ENCODE assay signal across 18 cellular contexts in genomic region chr16:75024182-75024581, GRCh38. TPM values are rescaled to one million over a fixed set of nuclear protein-coding genes. Genes with fewer than 3 reads are reported as not detected.
DNase-seq lines count a peak whose midpoint lies in the region; ATAC-seq and TF ChIP-seq lines count a peak whose summit lies in the region.
"Had no signal": no experiment of that assay in that cellular context is flagged by ENCODE, and none has a peak within 500 bp of the region (broad histone marks: within the 10 kb centered on the region; RNA-seq: fewer than 3 reads in every experiment).

No MANE protein-coding gene starts in this region.

- no peak for DNase-seq in activated CD8-positive, alpha-beta T cell treated with anti-CD3 and anti-CD28 coated beads for 36 hours
- DNase-seq in activated CD8-positive, alpha-beta T cell treated with anti-CD3 and anti-CD28 coated beads, Interleukin-2, amount 10 ng/mL, durations not matched to agents 7 days and 5 days, result no peak
- no peak for DNase-seq in activated T-helper 1 cell treated with anti-CD3 and anti-CD28 coated beads, Interleukin-12 subunit alpha, Interleukin-12 subunit beta, Interleukin-2, Interleukin-4 antibody, amounts not matched to agents 30 ng/mL and 10 ng/mL and 1 ng/mL, durations not matched to agents 14 hours and 24 hours and 36 hours (ENCODE audit: low spot score)
- DNase-seq in osteocyte (ENCODE audit: extremely low spot score, unreplicated experiment), result no peak
- DNase-seq in stomach, result no peak
- DNase-seq in NCI-H187 treated with DMSO at 0.1 percent for 48 hours (lab: John Stamatoyannopoulos, UW), result no peak
- no peak for DNase-seq in stimulated activated naive B cell treated with anti-CD40 and anti-IgM and Interleukin-4, amounts not matched to agents 10 μg/mL and 1 μg/mL and 100 μg/mL, for 72 hours
- DNase-seq: ACHN; activated T-cell treated with anti-CD3 and anti-CD28 coated beads, Interleukin-2, amount 50 U/mL, for 48 hours; COR-L47; NCI-H1105 treated with DMSO at 0.1 percent for 48 hours; NCI-H524 treated with DMSO at 0.1 percent for 48 hours; OCI-M1; SIG-M5; stimulated activated naive CD4-positive, alpha-beta T cell treated with Interleukin-2 at 50 U/mL for 16 hours had no signal

- CTCF ChIA-PET in activated CD8-positive, alpha-beta T cell treated with anti-CD3 and anti-CD28 coated beads for 36 hours (lab: Charles Lee), result no interaction called here
- CTCF ChIA-PET in activated CD8-positive, alpha-beta T cell treated with anti-CD3 and anti-CD28 coated beads, Interleukin-2, amount 10 ng/mL, durations not matched to agents 7 days and 5 days (lab: Charles Lee), result no interaction called here

- TF ChIP-seq EP300 in stomach (IDR thresholded peaks at IDR 0.05), result no peak

- H3K9me3 Mint-ChIP-seq in activated CD8-positive, alpha-beta T cell treated with anti-CD3 and anti-CD28 coated beads for 36 hours, result peaks cover 12% of the 10 kb centered on the region
- peaks cover 13% of the 10 kb centered on the region for H3K9me3 Mint-ChIP-seq in activated CD8-positive, alpha-beta T cell treated with anti-CD3 and anti-CD28 coated beads, Interleukin-2, amount 10 ng/mL, durations not matched to agents 7 days and 5 days (ENCODE audit: insufficient read depth)
- H3K9me3 Mint-ChIP-seq in activated T-helper 1 cell treated with anti-CD3 and anti-CD28 coated beads, Interleukin-12 subunit alpha, Interleukin-12 subunit beta, Interleukin-2, Interleukin-4 antibody, amounts not matched to agents 30 ng/mL and 10 ng/mL and 1 ng/mL, durations not matched to agents 14 hours and 24 hours and 36 hours, result peaks cover 34% of the 10 kb centered on the region
- H3K9me3 Mint-ChIP-seq in osteocyte (ENCODE audit: unreplicated experiment), result peaks cover 8% of the 10 kb centered on the region
- H3K9me3 Mint-ChIP-seq in stimulated activated naive B cell treated with anti-CD40 and anti-IgM and Interleukin-4, amounts not matched to agents 10 μg/mL and 1 μg/mL and 100 μg/mL, for 72 hours, result peaks cover 14 to 16% of the 10 kb centered on the region in 2 donors

- POLR2A ChIA-PET in activated CD8-positive, alpha-beta T cell treated with anti-CD3 and anti-CD28 coated beads for 36 hours (lab: Charles Lee), result no interaction called here
- POLR2A ChIA-PET in activated CD8-positive, alpha-beta T cell treated with anti-CD3 and anti-CD28 coated beads, Interleukin-2, amount 10 ng/mL, durations not matched to agents 7 days and 5 days (lab: Charles Lee), result interaction anchor here (0.6 kb wide), 1 partner anchor 26 kb away, joined by 5 read pairs; no protein-coding TSS in a partner anchor

- peaks cover 0 to 6% (median 0%) of the 10 kb centered on the region in 4 donors for H3K36me3 ChIP-seq in stomach

- intact Hi-C loops in activated CD8-positive, alpha-beta T cell treated with anti-CD3 and anti-CD28 coated beads for 36 hours (cut with micrococcal nuclease), result no loop called here
- intact Hi-C loops in activated T-helper 1 cell treated with anti-CD3 and anti-CD28 coated beads, Interleukin-12 subunit alpha, Interleukin-12 subunit beta, Interleukin-2, Interleukin-4 antibody, amounts not matched to agents 30 ng/mL and 10 ng/mL and 1 ng/mL, durations not matched to agents 14 hours and 24 hours and 36 hours (cut with micrococcal nuclease), result no loop called here
- intact Hi-C loops in stomach (cut with DNase I; ENCODE audit: low total_unique reads), result no loop called here

- H3K9me3 ChIP-seq in stomach, result peaks cover 0 to 13% (median 3%) of the 10 kb centered on the region in 4 donors

- ATAC-seq in activated CD8-positive, alpha-beta T cell treated with anti-CD3 and anti-CD28 coated beads for 36 hours, result no peak
- no peak for ATAC-seq in activated CD8-positive, alpha-beta T cell treated with anti-CD3 and anti-CD28 coated beads, Interleukin-2, amount 10 ng/mL, durations not matched to agents 7 days and 5 days
- peak; percentile 17 for ATAC-seq in GM21786 (IDR thresholded peaks at IDR 0.05; ENCODE audit: unreplicated experiment)
- ATAC-seq in stimulated activated naive B cell treated with anti-CD40 and anti-IgM and Interleukin-4, amounts not matched to agents 10 μg/mL and 1 μg/mL and 100 μg/mL, for 72 hours (replicated peaks), result no peak
- ATAC-seq: esophagus mucosa had no signal

- H3K27ac Mint-ChIP-seq in activated CD8-positive, alpha-beta T cell treated with anti-CD3 and anti-CD28 coated beads for 36 hours, result peak overlapping the region; percentile 3
- H3K27ac Mint-ChIP-seq in activated CD8-positive, alpha-beta T cell treated with anti-CD3 and anti-CD28 coated beads, Interleukin-2, amount 10 ng/mL, durations not matched to agents 7 days and 5 days, result no peak overlapping the region
- H3K27ac Mint-ChIP-seq in activated T-helper 1 cell treated with anti-CD3 and anti-CD28 coated beads, Interleukin-12 subunit alpha, Interleukin-12 subunit beta, Interleukin-2, Interleukin-4 antibody, amounts not matched to agents 30 ng/mL and 10 ng/mL and 1 ng/mL, durations not matched to agents 14 hours and 24 hours and 36 hours, result peak overlapping the region; percentile 62
- H3K27ac Mint-ChIP-seq in osteocyte (ENCODE audit: unreplicated experiment), result peak overlapping the region; percentile 39
- H3K27ac Mint-ChIP-seq in stimulated activated naive B cell treated with anti-CD40 and anti-IgM and Interleukin-4, amounts not matched to agents 10 μg/mL and 1 μg/mL and 100 μg/mL, for 72 hours, result no peak overlapping the region

- H3K4me3 Mint-ChIP-seq in activated CD8-positive, alpha-beta T cell treated with anti-CD3 and anti-CD28 coated beads for 36 hours, result no peak overlapping the region
- no peak overlapping the region for H3K4me3 Mint-ChIP-seq in activated CD8-positive, alpha-beta T cell treated with anti-CD3 and anti-CD28 coated beads, Interleukin-2, amount 10 ng/mL, durations not matched to agents 7 days and 5 days
- no peak overlapping the region for H3K4me3 Mint-ChIP-seq in activated T-helper 1 cell treated with anti-CD3 and anti-CD28 coated beads, Interleukin-12 subunit alpha, Interleukin-12 subunit beta, Interleukin-2, Interleukin-4 antibody, amounts not matched to agents 30 ng/mL and 10 ng/mL and 1 ng/mL, durations not matched to agents 14 hours and 24 hours and 36 hours
- no peak overlapping the region for H3K4me3 Mint-ChIP-seq in osteocyte (ENCODE audit: unreplicated experiment)
- no peak overlapping the region for H3K4me3 Mint-ChIP-seq in stimulated activated naive B cell treated with anti-CD40 and anti-IgM and Interleukin-4, amounts not matched to agents 10 μg/mL and 1 μg/mL and 100 μg/mL, for 72 hours

- H3K36me3 Mint-ChIP-seq in activated CD8-positive, alpha-beta T cell treated with anti-CD3 and anti-CD28 coated beads for 36 hours (ENCODE audit: low read depth), result peaks cover 20% of the 10 kb centered on the region
- H3K36me3 Mint-ChIP-seq in activated CD8-positive, alpha-beta T cell treated with anti-CD3 and anti-CD28 coated beads, Interleukin-2, amount 10 ng/mL, durations not matched to agents 7 days and 5 days (ENCODE audit: low read depth), result peaks cover 16% of the 10 kb centered on the region
- peaks cover 34% of the 10 kb centered on the region for H3K36me3 Mint-ChIP-seq in activated T-helper 1 cell treated with anti-CD3 and anti-CD28 coated beads, Interleukin-12 subunit alpha, Interleukin-12 subunit beta, Interleukin-2, Interleukin-4 antibody, amounts not matched to agents 30 ng/mL and 10 ng/mL and 1 ng/mL, durations not matched to agents 14 hours and 24 hours and 36 hours (ENCODE audit: low read depth)
- H3K36me3 Mint-ChIP-seq in osteocyte (ENCODE audit: unreplicated experiment), result peaks cover 13% of the 10 kb centered on the region
- peaks cover 10 to 12% of the 10 kb centered on the region in 2 donors for H3K36me3 Mint-ChIP-seq in stimulated activated naive B cell treated with anti-CD40 and anti-IgM and Interleukin-4, amounts not matched to agents 10 μg/mL and 1 μg/mL and 100 μg/mL, for 72 hours

- H3K4me1 Mint-ChIP-seq in activated CD8-positive, alpha-beta T cell treated with anti-CD3 and anti-CD28 coated beads for 36 hours (ENCODE audit: low read depth), result peaks cover 24% of the 10 kb centered on the region
- peaks cover 9% of the 10 kb centered on the region for H3K4me1 Mint-ChIP-seq in activated CD8-positive, alpha-beta T cell treated with anti-CD3 and anti-CD28 coated beads, Interleukin-2, amount 10 ng/mL, durations not matched to agents 7 days and 5 days (ENCODE audit: low read depth)
- peaks cover 38% of the 10 kb centered on the region for H3K4me1 Mint-ChIP-seq in activated T-helper 1 cell treated with anti-CD3 and anti-CD28 coated beads, Interleukin-12 subunit alpha, Interleukin-12 subunit beta, Interleukin-2, Interleukin-4 antibody, amounts not matched to agents 30 ng/mL and 10 ng/mL and 1 ng/mL, durations not matched to agents 14 hours and 24 hours and 36 hours (ENCODE audit: low read depth)
- peaks cover 39% of the 10 kb centered on the region for H3K4me1 Mint-ChIP-seq in osteocyte (ENCODE audit: unreplicated experiment)
- peaks cover 4 to 6% of the 10 kb centered on the region in 2 donors for H3K4me1 Mint-ChIP-seq in stimulated activated naive B cell treated with anti-CD40 and anti-IgM and Interleukin-4, amounts not matched to agents 10 μg/mL and 1 μg/mL and 100 μg/mL, for 72 hours

- H3K27ac ChIP-seq in stomach, result peak overlapping the region in 2 of 5 donors; percentile 84 to 87

- no peak for TF ChIP-seq POLR2A in stomach (IDR thresholded peaks at IDR 0.05)

- 24 to 63% (median 33%) methylated on average over 3 of the region's 3 CpGs for WGBS in stomach, 5 donors

- H3K4me3 ChIP-seq in stomach, result no peak overlapping the region
- H3K4me3 ChIP-seq: lung had no signal

- H3K27me3 Mint-ChIP-seq in activated CD8-positive, alpha-beta T cell treated with anti-CD3 and anti-CD28 coated beads for 36 hours, result no peaks in the 10 kb centered on the region
- no peaks in the 10 kb centered on the region for H3K27me3 Mint-ChIP-seq in activated CD8-positive, alpha-beta T cell treated with anti-CD3 and anti-CD28 coated beads, Interleukin-2, amount 10 ng/mL, durations not matched to agents 7 days and 5 days (ENCODE audit: low read depth)
- no peaks in the 10 kb centered on the region for H3K27me3 Mint-ChIP-seq in activated T-helper 1 cell treated with anti-CD3 and anti-CD28 coated beads, Interleukin-12 subunit alpha, Interleukin-12 subunit beta, Interleukin-2, Interleukin-4 antibody, amounts not matched to agents 30 ng/mL and 10 ng/mL and 1 ng/mL, durations not matched to agents 14 hours and 24 hours and 36 hours (ENCODE audit: insufficient read depth)
- no peaks in the 10 kb centered on the region for H3K27me3 Mint-ChIP-seq in osteocyte (ENCODE audit: unreplicated experiment)
- peaks cover 0 to 9% of the 10 kb centered on the region in 2 donors for H3K27me3 Mint-ChIP-seq in stimulated activated naive B cell treated with anti-CD40 and anti-IgM and Interleukin-4, amounts not matched to agents 10 μg/mL and 1 μg/mL and 100 μg/mL, for 72 hours

- no peaks in the 10 kb centered on the region for H3K27me3 ChIP-seq in stomach

- H3K4me1 ChIP-seq in stomach, result peaks cover 7 to 50% (median 30%) of the 10 kb centered on the region in 4 donors

- TF ChIP-seq CTCF in activated CD8-positive, alpha-beta T cell treated with anti-CD3 and anti-CD28 coated beads for 36 hours (IDR thresholded peaks at IDR 0.05), result no peak
- TF ChIP-seq CTCF in osteocyte (IDR thresholded peaks at IDR 0.05), result no peak
- no peak for TF ChIP-seq CTCF in stomach (IDR thresholded peaks at IDR 0.05)

RNA-seq across cellular contexts. Expression of gene ZNRF1, which starts 25.4 kb away (rescaled TPM):
- total RNA-seq in activated CD8-positive, alpha-beta T cell treated with anti-CD3 and anti-CD28 coated beads for 36 hours, result 10 to 100 TPM; 11.0 to 13.7 TPM
- 10 to 100 TPM in 1 of 2 experiments, 1 to 10 TPM in 1; 8.5 to 11.1 TPM for total RNA-seq in activated CD8-positive, alpha-beta T cell treated with anti-CD3 and anti-CD28 coated beads, Interleukin-2, amount 10 ng/mL, durations not matched to agents 7 days and 5 days
- 51.2 and 52.2 TPM in 2 replicates for total RNA-seq in activated T-helper 1 cell treated with anti-CD3 and anti-CD28 coated beads, Interleukin-12 subunit alpha, Interleukin-12 subunit beta, Interleukin-2, Interleukin-4 antibody, amounts not matched to agents 30 ng/mL and 10 ng/mL and 1 ng/mL, durations not matched to agents 14 hours and 24 hours and 36 hours
- total RNA-seq in osteocyte (30.9 and 32.1 TPM in 2 replicates), stomach (10 to 100 TPM in 4 of 5 donors, 1 to 10 TPM in 1; 8.8 to 40.1 (median 18.7) TPM)
- polyA plus RNA-seq in stomach, result 10 to 100 TPM in 2 of 3 donors, 1 to 10 TPM in 1; 9.7 to 14.2 (median 13.8) TPM

RNA-seq across cellular contexts. Expression of gene WDR59, which starts 39.3 kb away (rescaled TPM):
- 10 to 100 TPM; 59.1 to 68.1 TPM for total RNA-seq in activated CD8-positive, alpha-beta T cell treated with anti-CD3 and anti-CD28 coated beads for 36 hours
- 10 to 100 TPM; 58.3 to 63.5 TPM for total RNA-seq in activated CD8-positive, alpha-beta T cell treated with anti-CD3 and anti-CD28 coated beads, Interleukin-2, amount 10 ng/mL, durations not matched to agents 7 days and 5 days
- total RNA-seq in activated T-helper 1 cell treated with anti-CD3 and anti-CD28 coated beads, Interleukin-12 subunit alpha, Interleukin-12 subunit beta, Interleukin-2, Interleukin-4 antibody, amounts not matched to agents 30 ng/mL and 10 ng/mL and 1 ng/mL, durations not matched to agents 14 hours and 24 hours and 36 hours, result 85.9 and 95.3 TPM in 2 replicates
- total RNA-seq in osteocyte (58.8 and 63.3 TPM in 2 replicates), stomach (100 to 1,000 TPM in 3 of 5 donors, 10 to 100 TPM in 2; 25.5 to 266 (median 105) TPM)
- 10 to 100 TPM; 12.1 to 27.7 (median 22.8) TPM for polyA plus RNA-seq in stomach

Comparison
In these comparisons a context has a peak if more than half of its experiments do, and no peak if none do; other contexts are left out.
1. H3K27ac Mint-ChIP-seq: peak in activated CD8-positive, alpha-beta T cell treated with anti-CD3 and anti-CD28 coated beads for 36 hours (single experiment), activated T-helper 1 cell treated with anti-CD3 and anti-CD28 coated beads, Interleukin-12 subunit alpha, Interleukin-12 subunit beta, Interleukin-2, Interleukin-4 antibody, amounts not matched to agents 30 ng/mL and 10 ng/mL and 1 ng/mL, durations not matched to agents 14 hours and 24 hours and 36 hours (single experiment) and osteocyte (single experiment); none in activated CD8-positive, alpha-beta T cell treated with anti-CD3 and anti-CD28 coated beads, Interleukin-2, amount 10 ng/mL, durations not matched to agents 7 days and 5 days (single experiment) and stimulated activated naive B cell treated with anti-CD40 and anti-IgM and Interleukin-4, amounts not matched to agents 10 μg/mL and 1 μg/mL and 100 μg/mL, for 72 hours (single experiment).